In genomic region chr12:121799842-121800693, GRCh38 we compare ENCODE assay signal across 8 cellular contexts. TPM values are rescaled to one million over a fixed set of nuclear protein-coding genes. Genes with fewer than 3 reads are reported as not detected.
DNase-seq lines count a peak whose midpoint lies in the region; ATAC-seq and TF ChIP-seq lines count a peak whose summit lies in the region.

No MANE protein-coding gene starts in this region.

- H3K4me1 ChIP-seq in mammary epithelial cell (ENCODE audit: insufficient read depth, low read length), result peaks cover 59% of the 10 kb centered on the region
- peaks cover 44 to 50% (median 48%) of the 10 kb centered on the region in 3 donors for H3K4me1 ChIP-seq in skeletal muscle tissue (ENCODE audit: control insufficient read depth in 3 of 3, insufficient read depth in 3 of 3, low read length in 3 of 3)

- H3K9me3 ChIP-seq in WERI-Rb-1 (ENCODE audit: severe bottlenecking) (no peaks in the 10 kb centered on the region), mammary epithelial cell (replicated peaks; ENCODE audit: insufficient read depth, low read length) (no peaks in the 10 kb centered on the region), skeletal muscle tissue (ENCODE audit: control insufficient read depth in 3 of 3, low read length in 3 of 3) (no peaks in the 10 kb centered on the region)

- H3K27ac ChIP-seq in WERI-Rb-1 (peak overlapping the region; percentile 100), mammary epithelial cell (ENCODE audit: insufficient read depth, low read depth, low read length) (peak overlapping the region; percentile 92), skeletal muscle tissue (ENCODE audit: low read depth, low read length) (peak overlapping the region; percentile 100)

- in situ Hi-C loops in mammary epithelial cell (cut with MboI; ENCODE audit: low sequenced_read_pairs in 2 of 2), result loop anchor here (5.0 to 10.0 kb wide), 3 partner anchors 87 to 105 kb away; partner anchors contain the start of gene PSMD9 (in 1 of the 2)

- TF ChIP-seq CTCF in BJ (IDR thresholded peaks at IDR 0.05; ENCODE audit: insufficient read depth, low read depth, low read length), result no peak; the same call in 1 of the 2 replicates
- TF ChIP-seq CTCF in WERI-Rb-1 (IDR thresholded peaks at IDR 0.05; ENCODE audit: low read depth, low read length), result no peak
- no peak for TF ChIP-seq CTCF in mammary epithelial cell (conservative IDR thresholded peaks at IDR 0.05 in 1 of 2, IDR thresholded peaks at IDR 0.05 in 1 of 2; ENCODE audit: extremely low read depth in 1 of 2, insufficient read depth in 1 of 2, low read depth in 1 of 2, low read length in 2 of 2)

- no TSS peak for BruUV-seq in mammary epithelial cell (replicated peaks; lab: Mats Ljungman, UMichigan)

- POLR2A ChIA-PET in BJ (lab: Charles Lee), result interaction anchor here (0.6 to 1.3 kb wide), 2 partner anchors 125 to 742 kb away, joined by 4 to 7 read pairs; no protein-coding TSS in a partner anchor

- peak overlapping the region; percentile 96 for H3K4me2 ChIP-seq in mammary epithelial cell (ENCODE audit: insufficient read depth, low read depth, low read length)

- ATAC-seq in GM19351 (IDR thresholded peaks at IDR 0.05; ENCODE audit: unreplicated experiment) (peak; percentile 27), HG03175 (IDR thresholded peaks at IDR 0.05; ENCODE audit: unreplicated experiment) (no peak)

- CTCF ChIA-PET in BJ (lab: Yijun Ruan, JAX) (interaction anchor here (14.8 kb wide), 1 partner anchor 7 kb away, joined by 467 read pairs; the partner anchor contains the start of gene SETD1B), mammary epithelial cell (lab: Charles Lee; ENCODE audit: low non-redundant PET) (interaction anchor here (0.8 kb wide), 1 partner anchor 88 kb away, joined by 4 read pairs; the partner anchor contains the start of gene PSMD9)

- dilution Hi-C loops in mammary epithelial cell (cut with HindIII; ENCODE audit: low sequenced_read_pairs), result loop anchor here (5.0 kb wide), 2 partner anchors 122 to 212 kb away; no protein-coding TSS in a partner anchor

- WGBS in mammary epithelial cell (ENCODE audit: low coverage, missing lambda C conversion rate), result 0% methylated on average over 6 of the region's 84 CpGs

- peaks cover 6% of the 10 kb centered on the region for H3K36me3 ChIP-seq in BJ (ENCODE audit: control insufficient read depth, insufficient read depth, low read length)
- H3K36me3 ChIP-seq in WERI-Rb-1, result peaks cover 30% of the 10 kb centered on the region
- H3K36me3 ChIP-seq in mammary epithelial cell (ENCODE audit: insufficient read depth, low read length), result no peaks in the 10 kb centered on the region
- H3K36me3 ChIP-seq in skeletal muscle tissue (ENCODE audit: control insufficient read depth in 3 of 3, insufficient read depth in 3 of 3, low read length in 3 of 3), result peaks cover 6 to 9% (median 7%) of the 10 kb centered on the region in 3 donors

- H2AFZ ChIP-seq in mammary epithelial cell (ENCODE audit: low read depth, low read length), result peak overlapping the region; percentile 45

- no peak for DNase-seq in BJ (ENCODE audit: low read depth)
- peak; percentile 72 to 92 for DNase-seq in NCI-H187 (lab: John Stamatoyannopoulos, UW)
- DNase-seq in WERI-Rb-1, result peak; percentile 87
- DNase-seq in mammary epithelial cell, result peak; percentile 91
- peak; percentile 77 for DNase-seq in iPS-NIHi7 (ENCODE audit: extremely low spot score)

- intact Hi-C loops in mammary epithelial cell (cut with micrococcal nuclease), result loop anchor here (5.0 kb wide), 2 partner anchors 227 to 322 kb away; no protein-coding TSS in a partner anchor

- H3K79me2 ChIP-seq in mammary epithelial cell (ENCODE audit: insufficient read depth, low read length), result peaks cover 45% of the 10 kb centered on the region

- H3K27me3 ChIP-seq in BJ (ENCODE audit: control insufficient read depth, insufficient read depth, low read length) (no peaks in the 10 kb centered on the region), WERI-Rb-1 (ENCODE audit: insufficient read depth, low read depth, severe bottlenecking) (no peaks in the 10 kb centered on the region), mammary epithelial cell (ENCODE audit: insufficient read depth, low read length) (no peaks in the 10 kb centered on the region), skeletal muscle tissue (ENCODE audit: control insufficient read depth in 3 of 3, insufficient read depth in 3 of 3, low read length in 3 of 3) (no peaks in the 10 kb centered on the region)

- no peaks in the 10 kb centered on the region for H4K20me1 ChIP-seq in mammary epithelial cell (ENCODE audit: insufficient read depth, low read length)

- H3K9ac ChIP-seq in mammary epithelial cell (ENCODE audit: insufficient read depth, low read length), result peak overlapping the region; percentile 92
- peak overlapping the region; percentile 91 to 99 (median 97) for H3K9ac ChIP-seq in skeletal muscle tissue (ENCODE audit: low read depth in 1 of 3, low read length in 3 of 3)

- H3K4me3 ChIP-seq in BJ (ENCODE audit: low read depth, low read length) (peak overlapping the region; percentile 79), WERI-Rb-1 (ENCODE audit: low read depth, low read length) (peak overlapping the region; percentile 63), mammary epithelial cell (replicated peaks in 1 of 3; ENCODE audit: insufficient read depth in 1 of 3, low read depth in 2 of 3, low read length in 3 of 3) (peak overlapping the region; percentile 34 to 68 (median 67)), skeletal muscle tissue (ENCODE audit: low read length in 3 of 3) (peak overlapping the region; percentile 78 to 87 (median 81))

RNA-seq across cellular contexts. Expression of gene SETD1B, which starts 3.7 kb away (rescaled TPM):
- polyA plus RNA-seq in BJ (2011; rRNA removed), result 0.85 and 0.89 TPM in 2 replicates
- polyA minus RNA-seq in BJ (2011; rRNA and poly(A)+ RNA removed), result 2.0 and 4.1 TPM in 2 replicates
- 10 to 100 TPM in 1 of 2 donors, 1 to 10 TPM in 1; 4.3 to 16.0 TPM for total RNA-seq in mammary epithelial cell
- polyA plus RNA-seq in mammary epithelial cell, result 0.94 TPM
- 5.4 TPM for polyA minus RNA-seq in mammary epithelial cell
- 2.1 TPM for total RNA-seq in skeletal muscle tissue

RNA-seq across cellular contexts. Expression of gene RHOF, which starts 6.6 kb away (rescaled TPM):
- polyA plus RNA-seq in BJ (2011; rRNA removed), result 2.7 and 3.0 TPM in 2 replicates
- 7.6 and 8.2 TPM in 2 replicates for polyA minus RNA-seq in BJ (2011; rRNA and poly(A)+ RNA removed)
- total RNA-seq in mammary epithelial cell, result 1 to 10 TPM; 4.4 to 6.2 TPM
- polyA plus RNA-seq in mammary epithelial cell, result 1.4 TPM
- 0.26 TPM for polyA minus RNA-seq in mammary epithelial cell
- total RNA-seq in skeletal muscle tissue, result 2.1 TPM

RNA-seq across cellular contexts. Expression of gene HPD, which starts 58.6 kb away (rescaled TPM):
- polyA plus RNA-seq in BJ (2011; rRNA removed), result 0.05 TPM in 1 of 2 replicates, not detected in the other
- not detected in 2 replicates for polyA minus RNA-seq in BJ (2011; rRNA and poly(A)+ RNA removed)
- under 1 TPM in 1 of 2 donors, not detected in 1; 0.17 TPM for total RNA-seq in mammary epithelial cell
- polyA plus RNA-seq in mammary epithelial cell, result 0.03 TPM
- not detected for polyA minus RNA-seq in mammary epithelial cell
- total RNA-seq in skeletal muscle tissue, result not detected
